ENCODE assay signal across 1 cellular context in genomic region chr21:36478941-36479340, GRCh38.
TF ChIP-seq lines count a peak whose summit lies in the region.

No MANE protein-coding gene starts in this region.

TF ChIP-seq in HEK293, 187 proteins besides CTCF, POLR2A, EP300 and RAD21 (continued from another document):
- TF ChIP-seq ZNF513 (tag by site-specific recombination; IDR thresholded peaks at IDR 0.05) (no peak), ZSCAN18 (tag by site-specific recombination; IDR thresholded peaks at IDR 0.05) (no peak), SCRT2 (tag by site-specific recombination; IDR thresholded peaks at IDR 0.05) (no peak), ZNF670 (tag by site-specific recombination; IDR thresholded peaks at IDR 0.05; ENCODE audit: low read depth) (no peak), HOXD13 (CRISPR knock-in tag; IDR thresholded peaks at IDR 0.05; ENCODE audit: borderline replicate concordance) (no peak)
